1 cellular context compared by ENCODE assay signal in genomic region chr16:89489040-89489721, GRCh38.
TF ChIP-seq lines count a peak whose summit lies in the region.

No MANE protein-coding gene starts in this region.

TF ChIP-seq in GM12878, 131 proteins besides CTCF, POLR2A, EP300 and RAD21 (continued from another document and continues in another):
- TF ChIP-seq BCL3 (IDR thresholded peaks at IDR 0.05; ENCODE audit: borderline replicate concordance, insufficient read depth, low read depth, low read length, poor library complexity, severe bottlenecking) (peak; percentile 7), PRDM15 (CRISPR knock-in tag; IDR thresholded peaks at IDR 0.05) (no peak), ZNF687 (IDR thresholded peaks at IDR 0.05) (no peak), NFIC (IDR thresholded peaks at IDR 0.05; ENCODE audit: low read depth, low read length) (no peak), ZNF217 (IDR thresholded peaks at IDR 0.05) (no peak), CEBPB (IDR thresholded peaks at IDR 0.05; ENCODE audit: borderline replicate concordance in 1 of 2, low read depth in 2 of 2, low read length in 2 of 2) (no peak), ATF2 (IDR thresholded peaks at IDR 0.05; ENCODE audit: low read length) (no peak), ZSCAN29 (IDR thresholded peaks at IDR 0.05) (no peak), KAT2A (conservative IDR thresholded peaks at IDR 0.05; ENCODE audit: control insufficient read depth, low read depth, low read length) (no peak), EED (IDR thresholded peaks at IDR 0.05; ENCODE audit: low read depth) (0 out of 2 replicates have a peak, but pooled peaks have one; percentile 32), ZNF207 (IDR thresholded peaks at IDR 0.05; ENCODE audit: borderline replicate concordance) (no peak), IRF4 (IDR thresholded peaks at IDR 0.05; ENCODE audit: low read depth, low read length) (peak; percentile 51; the same call in 1 of the 2 replicates), SPI1 (IDR thresholded peaks at IDR 0.05; ENCODE audit: borderline replicate concordance, insufficient read depth, low read depth, low read length) (peak; percentile 72; the same call in 1 of the 2 replicates), CEBPZ (IDR thresholded peaks at IDR 0.05; ENCODE audit: low read depth, low read length) (no peak), RUNX3 (IDR thresholded peaks at IDR 0.05; ENCODE audit: low read length) (peak; percentile 78), HCFC1 (IDR thresholded peaks at IDR 0.05; ENCODE audit: low read length) (0 out of 2 replicates have a peak, but pooled peaks have one; percentile 28), ASH2L (IDR thresholded peaks at IDR 0.05; ENCODE audit: borderline replicate concordance, low read depth) (no peak), CBX3 (IDR thresholded peaks at IDR 0.05; ENCODE audit: borderline replicate concordance, low read depth) (no peak), WRNIP1 (IDR thresholded peaks at IDR 0.05; ENCODE audit: borderline replicate concordance, low read depth, low read length) (no peak), YBX1 (IDR thresholded peaks at IDR 0.05) (no peak), EZH2 (IDR thresholded peaks at IDR 0.05; ENCODE audit: borderline replicate concordance, control insufficient read depth, low read depth, low read length) (no peak), E2F8 (IDR thresholded peaks at IDR 0.05; ENCODE audit: low read depth, partially characterized antibody) (peak; percentile 65), SMC3 (IDR thresholded peaks at IDR 0.05; ENCODE audit: borderline replicate concordance, low read length) (peak; percentile 13; the same call in 1 of the 2 replicates), PAX8 (IDR thresholded peaks at IDR 0.05) (no peak), SMARCA5 (IDR thresholded peaks at IDR 0.05) (peak; percentile 71; the same call in 1 of the 2 replicates), NBN (IDR thresholded peaks at IDR 0.05) (peak; percentile 97), JUNB (IDR thresholded peaks at IDR 0.05) (0 out of 2 replicates have a peak, but pooled peaks have one; percentile 11), HDAC2 (IDR thresholded peaks at IDR 0.05) (no peak), CBFB (IDR thresholded peaks at IDR 0.05; ENCODE audit: low read depth) (no peak), NR2F1 (conservative IDR thresholded peaks at IDR 0.05) (peak; percentile 87), BRCA1 (IDR thresholded peaks at IDR 0.05; ENCODE audit: low read depth, low read length) (no peak), FOXM1 (IDR thresholded peaks at IDR 0.05; ENCODE audit: low read depth, low read length) (no peak), ZNF384 (IDR thresholded peaks at IDR 0.05; ENCODE audit: borderline replicate concordance, low read depth, low read length) (no peak), NKRF (conservative IDR thresholded peaks at IDR 0.05) (no peak), EGR1 (IDR thresholded peaks at IDR 0.05; ENCODE audit: borderline replicate concordance in 1 of 2, low read depth in 2 of 2, low read length in 2 of 2) (peak in 1 of 2 experiments; percentile 81; a peak in 2 of 3 replicates), RB1 (IDR thresholded peaks at IDR 0.05; ENCODE audit: borderline replicate concordance) (peak; percentile 56; the same call in 1 of the 2 replicates), SMAD5 (IDR thresholded peaks at IDR 0.05; ENCODE audit: low read depth) (no peak), CHD4 (IDR thresholded peaks at IDR 0.05) (no peak), POU2F2 (IDR thresholded peaks at IDR 0.05; ENCODE audit: borderline replicate concordance, low read depth, low read length) (peak; percentile 54; the same call in 2 of the 3 replicates), TBL1XR1 (IDR thresholded peaks at IDR 0.05; ENCODE audit: low read depth, low read length) (no peak), ZBTB33 (IDR thresholded peaks at IDR 0.05) (no peak)
